Comparison of ENCODE assay signal across 8 cellular contexts in the genomic region with DNA sequence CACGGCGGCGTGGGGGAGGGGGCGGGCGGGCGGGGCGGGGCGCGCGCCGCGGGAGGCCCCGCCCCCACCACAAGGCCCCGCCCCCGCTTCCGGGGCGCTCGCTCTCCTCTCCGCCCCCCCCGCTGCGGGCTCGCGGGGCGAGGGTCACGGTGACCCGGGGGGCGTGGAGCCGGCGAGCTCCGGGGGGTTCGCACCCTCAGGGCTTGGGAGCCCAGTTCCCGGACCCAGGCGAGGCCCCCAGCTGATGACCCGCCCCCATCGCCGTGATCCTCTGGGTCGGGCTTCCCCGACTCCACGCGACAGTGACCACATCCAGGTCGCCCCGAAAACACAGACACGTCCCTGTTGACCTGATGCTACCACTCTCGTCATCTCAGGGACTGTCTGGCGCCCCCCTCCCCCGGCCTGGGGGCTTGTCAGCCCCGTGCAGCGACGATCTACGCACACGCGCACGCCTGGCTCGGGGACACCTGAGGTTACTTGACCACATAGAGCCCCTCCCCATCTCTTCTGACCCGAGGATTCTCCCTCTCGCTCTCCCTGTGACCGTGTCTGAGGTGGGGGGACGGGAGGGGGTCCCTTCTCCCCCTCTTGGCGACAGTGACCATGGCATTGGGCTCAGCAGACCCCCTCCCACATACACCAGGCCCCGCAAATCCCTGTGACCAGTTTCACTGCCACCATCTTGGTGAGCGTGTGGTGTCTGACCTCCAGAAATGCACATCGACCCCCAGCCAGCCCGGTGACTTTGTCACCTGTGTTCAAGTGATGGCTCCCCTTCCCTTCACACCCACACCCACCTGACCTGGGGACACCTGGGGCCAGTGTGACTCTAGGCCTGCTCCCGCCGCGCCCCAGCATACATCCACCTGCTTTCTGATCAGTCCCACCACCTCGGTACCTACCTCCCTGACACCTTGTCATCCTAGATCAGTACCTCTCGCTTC. TPM values are rescaled to one million over a fixed set of nuclear protein-coding genes. Genes with fewer than 3 reads are reported as not detected.
DNase-seq lines count a peak whose midpoint lies in the region; ATAC-seq and TF ChIP-seq lines count a peak whose summit lies in the region.

No MANE protein-coding gene starts in this region.

- peak overlapping the region; percentile 80 to 81 for H3K9ac ChIP-seq in stomach smooth muscle (ENCODE audit: low read length in 2 of 2)

- peak overlapping the region; percentile 20 for H3K27ac ChIP-seq in SJCRH30
- peak overlapping the region; percentile 85 for H3K27ac ChIP-seq in caudate nucleus (ENCODE audit: low read depth, low read length)
- no peak overlapping the region for H3K27ac ChIP-seq in stomach smooth muscle (ENCODE audit: low read length)

- H3K9me3 ChIP-seq in SJCRH30 (replicated peaks), result no peaks in the 10 kb centered on the region
- no peaks in the 10 kb centered on the region for H3K9me3 ChIP-seq in stomach smooth muscle (ENCODE audit: control insufficient read depth in 2 of 2, low read length in 2 of 2)

- 15 to 29% methylated on average over 20 to 36 of the region's 68 CpGs for WGBS in lower leg skin, 2 donors

- peak; percentile 36 for ATAC-seq in Right ventricle myocardium inferior
- peak; percentile 37 for ATAC-seq in HG02840 (IDR thresholded peaks at IDR 0.05; ENCODE audit: low FRiP score, unreplicated experiment)

- peak overlapping the region; percentile 77 for H3K4me3 ChIP-seq in SJCRH30
- peak overlapping the region; percentile 76 for H3K4me3 ChIP-seq in lower leg skin (ENCODE audit: low read depth, poor library complexity, severe bottlenecking)
- H3K4me3 ChIP-seq in stomach smooth muscle (ENCODE audit: low read length in 2 of 2), result peak overlapping the region; percentile 58 to 88

- no peak for TF ChIP-seq POLR2A in lower leg skin (IDR thresholded peaks at IDR 0.05)

- TF ChIP-seq CTCF in lower leg skin (IDR thresholded peaks at IDR 0.05), result no peak

- H3K27me3 ChIP-seq in SJCRH30, result no peaks in the 10 kb centered on the region
- no peaks in the 10 kb centered on the region for H3K27me3 ChIP-seq in stomach smooth muscle (ENCODE audit: control insufficient read depth in 1 of 2, insufficient read depth in 2 of 2, low read length in 2 of 2)

- H3K4me1 ChIP-seq in SJCRH30 (no peaks in the 10 kb centered on the region; the same call in 1 of the 2 replicates), stomach smooth muscle (ENCODE audit: control insufficient read depth, insufficient read depth, low read length) (peaks cover 39% of the 10 kb centered on the region)

- no peaks in the 10 kb centered on the region for H3K36me3 ChIP-seq in SJCRH30
- H3K36me3 ChIP-seq in stomach smooth muscle (ENCODE audit: control insufficient read depth in 2 of 2, insufficient read depth in 2 of 2, low read length in 2 of 2), result peaks cover 4% of the 10 kb centered on the region in 2 donors

- intact Hi-C loops in Right ventricle myocardium inferior (cut with DNase I) (loop anchor here (5.0 kb wide), 1 partner anchor 52 kb away; no protein-coding TSS in a partner anchor), cardiac septum (cut with DNase I) (loop anchor here (2.0 to 5.0 kb wide), 2 partner anchors 16 to 72 kb away; a partner anchor contains a TSS), lower leg skin (cut with DNase I; ENCODE audit: low total_unique reads) (no loop called here)

- DNase-seq in Right ventricle myocardium inferior (ENCODE audit: missing footprints), result no peak
- DNase-seq in cardiac septum (ENCODE audit: low spot score), result no peak
- no peak for DNase-seq in SJCRH30
- peak in 5 of 61 donors; percentile 42 to 69 (median 54) for DNase-seq in caudate nucleus (lab: John Stamatoyannopoulos, UW)
- peak in 1 of 2 donors; percentile 55 for DNase-seq in lower leg skin (ENCODE audit: low spot score in 2 of 2)
- DNase-seq in DMS79 treated with DMSO at 0.1 percent for 48 hours (lab: John Stamatoyannopoulos, UW), result no peak

RNA-seq across cellular contexts. Expression of a gene that starts 0.7 kb away (rescaled TPM):
- 28.0 TPM for total RNA-seq in Right ventricle myocardium inferior
- 28.6 TPM for total RNA-seq in cardiac septum
- 12.9 and 13.6 TPM in 2 replicates for total RNA-seq in SJCRH30 (2014; rRNA removed; shearing (Covaris generic))
- total RNA-seq in lower leg skin, result 10 to 100 TPM; 23.1 to 47.8 (median 30.9) TPM

RNA-seq across cellular contexts. Expression of a gene that starts 10.3 kb away (rescaled TPM):
- total RNA-seq in Right ventricle myocardium inferior, result 7.2 TPM
- total RNA-seq in cardiac septum, result 3.0 TPM
- total RNA-seq in SJCRH30 (2014; rRNA removed; shearing (Covaris generic)), result not detected in 2 replicates
- 1 to 10 TPM in 3 of 4 donors, not detected in 1; 1.5 to 3.7 (median 2.1) TPM for total RNA-seq in lower leg skin

RNA-seq across cellular contexts. Expression of a gene that starts 15.8 kb away (rescaled TPM):
- total RNA-seq in Right ventricle myocardium inferior (10.3 TPM), cardiac septum (12.3 TPM), lower leg skin (10 to 100 TPM; 15.7 to 26.4 (median 24.6) TPM)
- total RNA-seq in SJCRH30 (2014; rRNA removed; shearing (Covaris generic)), result 15.8 and 17.4 TPM in 2 replicates

RNA-seq across cellular contexts. Expression of a gene that starts 16.0 kb away (rescaled TPM):
- total RNA-seq in Right ventricle myocardium inferior (2.5 TPM), cardiac septum (0.30 TPM), lower leg skin (10 to 100 TPM; 27.3 to 31.8 (median 29.8) TPM)
- total RNA-seq in SJCRH30 (2014; rRNA removed; shearing (Covaris generic)), result 0.04 and 0.15 TPM in 2 replicates

RNA-seq across cellular contexts. Expression of a gene that starts 21.6 kb away (rescaled TPM):
- total RNA-seq in Right ventricle myocardium inferior (0.19 TPM), cardiac septum (0.24 TPM), lower leg skin (1 to 10 TPM; 4.0 to 4.8 (median 4.0) TPM)
- 1.0 TPM in 2 replicates for total RNA-seq in SJCRH30 (2014; rRNA removed; shearing (Covaris generic))
